In the genomic region with DNA sequence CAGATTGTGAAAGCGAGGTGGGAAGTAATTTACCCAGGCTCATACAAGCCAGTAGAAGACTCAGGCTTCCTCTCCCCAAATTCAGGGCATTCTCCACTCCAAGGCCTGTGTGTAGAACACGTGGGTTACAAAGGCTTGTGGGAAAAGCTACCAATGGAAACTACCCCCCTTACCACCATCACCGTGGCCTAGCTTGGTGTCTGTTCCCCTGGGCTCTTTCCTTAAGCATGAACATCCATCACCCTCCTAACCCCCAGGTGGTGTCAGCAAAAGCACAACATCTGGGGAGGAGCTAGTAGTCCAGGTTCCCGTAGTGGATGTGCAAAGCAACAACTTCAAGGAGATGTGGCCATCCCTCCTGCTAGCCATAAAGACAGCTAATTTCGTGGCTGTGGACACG, we compare ENCODE assay signal across 8 cellular contexts. TPM values are rescaled to one million over a fixed set of nuclear protein-coding genes. Genes with fewer than 3 reads are reported as not detected.
DNase-seq lines count a peak whose midpoint lies in the region; ATAC-seq and TF ChIP-seq lines count a peak whose summit lies in the region.

No MANE protein-coding gene starts in this region.

- 32% methylated on average over 6 of the region's 6 CpGs for WGBS in liver
- WGBS in thymus: 34% methylated on average over 6 of the region's 6 CpGs

- H3K9me3 ChIP-seq in liver (ENCODE audit: control insufficient read depth in 4 of 4, low read length in 3 of 4) (no peaks in the 10 kb centered on the region), thymus (ENCODE audit: control insufficient read depth) (no peaks in the 10 kb centered on the region)

- no peak for TF ChIP-seq CTCF in liver (IDR thresholded peaks at IDR 0.05; ENCODE audit: low read depth, low read length, missing input control)

- peak overlapping the region; percentile 66 to 84 for H3K9ac ChIP-seq in liver (ENCODE audit: low read depth in 1 of 2, low read length in 2 of 2)

- no peaks in the 10 kb centered on the region for H3K27me3 ChIP-seq in liver (ENCODE audit: control insufficient read depth in 4 of 4, insufficient read depth in 4 of 4, low read length in 3 of 4)
- no peaks in the 10 kb centered on the region for H3K27me3 ChIP-seq in thymus (ENCODE audit: control insufficient read depth, insufficient read depth)

- no peak for TF ChIP-seq RAD21 in liver (IDR thresholded peaks at IDR 0.05)

- ATAC-seq in HG03439 (IDR thresholded peaks at IDR 0.05; ENCODE audit: unreplicated experiment): no peak

- peak overlapping the region; percentile 79 to 98 (median 80) for H3K4me3 ChIP-seq in liver (ENCODE audit: low read depth in 1 of 3, low read length in 3 of 3)
- H3K4me3 ChIP-seq in thymus (ENCODE audit: low read length): peak overlapping the region; percentile 59

- H3K27ac ChIP-seq in angular gyrus (ENCODE audit: low read depth, low read length) (peak overlapping the region; percentile 6), liver (ENCODE audit: low read depth in 1 of 2, low read length in 2 of 2) (peak overlapping the region; percentile 97 to 98), thymus (ENCODE audit: low read depth) (no peak overlapping the region)

- DNase-seq in EL: peak; percentile 28
- DNase-seq in LHCN-M2 (ENCODE audit: low read depth): peak; percentile 30
- DNase-seq in activated CD4-positive, CD25-positive, alpha-beta regulatory T cell (lab: John Stamatoyannopoulos, UW): no peak
- no peak for DNase-seq in NOMO-1 treated with dmso at 0.1 percent for 144 hours (lab: John Stamatoyannopoulos, UW; ENCODE audit: unreplicated experiment)

- H3K4me1 ChIP-seq in liver (ENCODE audit: control insufficient read depth in 4 of 4, insufficient read depth in 4 of 4, low read length in 3 of 4): peaks cover 3 to 27% (median 17%) of the 10 kb centered on the region in 4 donors
- H3K4me1 ChIP-seq in thymus (ENCODE audit: control insufficient read depth, insufficient read depth, low read length): peaks cover 23% of the 10 kb centered on the region

- peaks cover 6 to 42% (median 20%) of the 10 kb centered on the region in 4 donors for H3K36me3 ChIP-seq in liver (ENCODE audit: control insufficient read depth in 4 of 4, insufficient read depth in 3 of 4, low read depth in 1 of 4, low read length in 3 of 4)
- peaks cover 42% of the 10 kb centered on the region for H3K36me3 ChIP-seq in thymus (ENCODE audit: control insufficient read depth, insufficient read depth)

TF ChIP-seq in liver, 16 proteins besides CTCF, POLR2A, EP300 and RAD21:
- no peak for TF ChIP-seq RXRA (IDR thresholded peaks at IDR 0.05)
- no peak for TF ChIP-seq FOXA2 (IDR thresholded peaks at IDR 0.05)
- TF ChIP-seq, protein P1, sequence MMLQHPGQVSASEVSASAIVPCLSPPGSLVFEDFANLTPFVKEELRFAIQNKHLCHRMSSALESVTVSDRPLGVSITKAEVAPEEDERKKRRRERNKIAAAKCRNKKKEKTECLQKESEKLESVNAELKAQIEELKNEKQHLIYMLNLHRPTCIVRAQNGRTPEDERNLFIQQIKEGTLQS (IDR thresholded peaks at IDR 0.05): no peak
- TF ChIP-seq, protein P2, sequence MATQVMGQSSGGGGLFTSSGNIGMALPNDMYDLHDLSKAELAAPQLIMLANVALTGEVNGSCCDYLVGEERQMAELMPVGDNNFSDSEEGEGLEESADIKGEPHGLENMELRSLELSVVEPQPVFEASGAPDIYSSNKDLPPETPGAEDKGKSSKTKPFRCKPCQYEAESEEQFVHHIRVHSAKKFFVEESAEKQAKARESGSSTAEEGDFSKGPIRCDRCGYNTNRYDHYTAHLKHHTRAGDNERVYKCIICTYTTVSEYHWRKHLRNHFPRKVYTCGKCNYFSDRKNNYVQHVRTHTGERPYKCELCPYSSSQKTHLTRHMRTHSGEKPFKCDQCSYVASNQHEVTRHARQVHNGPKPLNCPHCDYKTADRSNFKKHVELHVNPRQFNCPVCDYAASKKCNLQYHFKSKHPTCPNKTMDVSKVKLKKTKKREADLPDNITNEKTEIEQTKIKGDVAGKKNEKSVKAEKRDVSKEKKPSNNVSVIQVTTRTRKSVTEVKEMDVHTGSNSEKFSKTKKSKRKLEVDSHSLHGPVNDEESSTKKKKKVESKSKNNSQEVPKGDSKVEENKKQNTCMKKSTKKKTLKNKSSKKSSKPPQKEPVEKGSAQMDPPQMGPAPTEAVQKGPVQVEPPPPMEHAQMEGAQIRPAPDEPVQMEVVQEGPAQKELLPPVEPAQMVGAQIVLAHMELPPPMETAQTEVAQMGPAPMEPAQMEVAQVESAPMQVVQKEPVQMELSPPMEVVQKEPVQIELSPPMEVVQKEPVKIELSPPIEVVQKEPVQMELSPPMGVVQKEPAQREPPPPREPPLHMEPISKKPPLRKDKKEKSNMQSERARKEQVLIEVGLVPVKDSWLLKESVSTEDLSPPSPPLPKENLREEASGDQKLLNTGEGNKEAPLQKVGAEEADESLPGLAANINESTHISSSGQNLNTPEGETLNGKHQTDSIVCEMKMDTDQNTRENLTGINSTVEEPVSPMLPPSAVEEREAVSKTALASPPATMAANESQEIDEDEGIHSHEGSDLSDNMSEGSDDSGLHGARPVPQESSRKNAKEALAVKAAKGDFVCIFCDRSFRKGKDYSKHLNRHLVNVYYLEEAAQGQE (IDR thresholded peaks at IDR 0.05): no peak
- no peak for TF ChIP-seq YY1 (IDR thresholded peaks at IDR 0.05)
- TF ChIP-seq FOXA1 (IDR thresholded peaks at IDR 0.05): no peak
- no peak for TF ChIP-seq TAF1 (conservative IDR thresholded peaks at IDR 0.05)
- TF ChIP-seq NR2F2 (IDR thresholded peaks at IDR 0.05): no peak
- TF ChIP-seq, protein P3, sequence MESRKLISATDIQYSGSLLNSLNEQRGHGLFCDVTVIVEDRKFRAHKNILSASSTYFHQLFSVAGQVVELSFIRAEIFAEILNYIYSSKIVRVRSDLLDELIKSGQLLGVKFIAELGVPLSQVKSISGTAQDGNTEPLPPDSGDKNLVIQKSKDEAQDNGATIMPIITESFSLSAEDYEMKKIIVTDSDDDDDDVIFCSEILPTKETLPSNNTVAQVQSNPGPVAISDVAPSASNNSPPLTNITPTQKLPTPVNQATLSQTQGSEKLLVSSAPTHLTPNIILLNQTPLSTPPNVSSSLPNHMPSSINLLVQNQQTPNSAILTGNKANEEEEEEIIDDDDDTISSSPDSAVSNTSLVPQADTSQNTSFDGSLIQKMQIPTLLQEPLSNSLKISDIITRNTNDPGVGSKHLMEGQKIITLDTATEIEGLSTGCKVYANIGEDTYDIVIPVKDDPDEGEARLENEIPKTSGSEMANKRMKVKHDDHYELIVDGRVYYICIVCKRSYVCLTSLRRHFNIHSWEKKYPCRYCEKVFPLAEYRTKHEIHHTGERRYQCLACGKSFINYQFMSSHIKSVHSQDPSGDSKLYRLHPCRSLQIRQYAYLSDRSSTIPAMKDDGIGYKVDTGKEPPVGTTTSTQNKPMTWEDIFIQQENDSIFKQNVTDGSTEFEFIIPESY (IDR thresholded peaks at IDR 0.05): no peak
- TF ChIP-seq GABPA (IDR thresholded peaks at IDR 0.05 in 1 of 2, conservative IDR thresholded peaks at IDR 0.05 in 1 of 2): no peak
- TF ChIP-seq EGR1 (IDR thresholded peaks at IDR 0.05; ENCODE audit: low read depth in 2 of 2): no peak
- no peak for TF ChIP-seq JUND (IDR thresholded peaks at IDR 0.05)
- TF ChIP-seq, protein P4, sequence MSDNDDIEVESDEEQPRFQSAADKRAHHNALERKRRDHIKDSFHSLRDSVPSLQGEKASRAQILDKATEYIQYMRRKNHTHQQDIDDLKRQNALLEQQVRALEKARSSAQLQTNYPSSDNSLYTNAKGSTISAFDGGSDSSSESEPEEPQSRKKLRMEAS (IDR thresholded peaks at IDR 0.05): no peak

RNA-seq across cellular contexts. Expression of a gene that starts 0.6 kb away (rescaled TPM):
- 25.1 and 29.3 TPM in 2 replicates for total RNA-seq in LHCN-M2 (2014; rRNA removed)
- 7.9 TPM for polyA plus RNA-seq in LHCN-M2 (2012)
- total RNA-seq in liver: 10 to 100 TPM in 1 of 2 donors, 1 to 10 TPM in 1; 6.8 to 10.0 TPM
- 1 to 10 TPM; 5.2 to 9.5 TPM for polyA plus RNA-seq in liver
- polyA plus RNA-seq in thymus: 37.3 TPM

RNA-seq across cellular contexts. Expression of a gene that starts 0.8 kb away (rescaled TPM):
- total RNA-seq in LHCN-M2 (2014; rRNA removed) (24.1 and 28.3 TPM in 2 replicates), liver (1 to 10 TPM; 5.9 to 9.1 TPM)
- polyA plus RNA-seq in LHCN-M2 (2012): 10.6 TPM
- polyA plus RNA-seq in liver (1 to 10 TPM; 3.5 to 5.8 TPM), thymus (12.0 TPM)

RNA-seq across cellular contexts. Expression of a gene that starts 14.1 kb away (rescaled TPM):
- total RNA-seq in LHCN-M2 (2014; rRNA removed) (0.23 and 0.51 TPM in 2 replicates), liver (1 to 10 TPM in 1 of 2 donors, not detected in 1; 5.2 TPM)
- polyA plus RNA-seq in LHCN-M2 (2012): 0.06 TPM
- polyA plus RNA-seq in liver (under 1 TPM; 0.09 to 0.15 TPM), thymus (0.91 TPM)

Comparison
In these comparisons a context has a peak if more than half of its experiments do, and no peak if none do; other contexts are left out.
1. DNase-seq: peak in EL (single experiment) and LHCN-M2 (single experiment); none in activated CD4-positive, CD25-positive, alpha-beta regulatory T cell (0 of 4) and NOMO-1 treated with dmso at 0.1 percent for 144 hours (single experiment).